ENCODE assay signal across 1 cellular context in the genomic region with DNA sequence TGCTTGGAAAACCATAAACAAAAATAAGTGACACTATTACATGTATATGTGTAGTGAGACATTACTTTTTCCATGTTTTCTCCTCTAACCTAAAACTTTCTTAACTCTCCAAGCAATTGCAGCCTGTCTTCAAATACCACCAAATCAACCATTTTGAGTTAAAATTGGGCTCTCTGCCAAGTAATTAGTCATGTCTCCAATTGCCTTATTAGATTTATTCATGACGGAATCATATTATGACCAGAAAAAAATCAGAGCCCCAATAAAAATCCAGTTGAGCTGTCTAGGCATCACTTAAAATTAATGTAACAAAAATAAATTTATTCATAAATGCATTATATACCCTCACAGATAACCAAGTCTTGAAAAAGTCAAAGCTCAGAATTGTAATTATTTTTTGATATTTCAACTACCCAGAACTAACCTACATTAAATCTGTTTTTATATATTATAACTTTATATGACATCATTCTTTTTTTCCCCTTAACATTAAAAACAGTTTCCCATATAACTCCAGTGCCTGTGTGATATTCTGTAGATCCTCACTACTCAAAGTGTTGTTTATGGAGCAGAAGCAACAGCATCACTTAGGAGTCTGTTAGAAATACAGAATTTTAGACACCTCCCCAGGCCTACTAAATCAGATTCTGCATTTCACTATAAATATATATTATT.
TF ChIP-seq lines count a peak whose summit lies in the region.

No MANE protein-coding gene starts in this region.

TF ChIP-seq in GM23338, 12 proteins besides CTCF, POLR2A, EP300 and RAD21 (continued from another document):
- TF ChIP-seq, protein P1, sequence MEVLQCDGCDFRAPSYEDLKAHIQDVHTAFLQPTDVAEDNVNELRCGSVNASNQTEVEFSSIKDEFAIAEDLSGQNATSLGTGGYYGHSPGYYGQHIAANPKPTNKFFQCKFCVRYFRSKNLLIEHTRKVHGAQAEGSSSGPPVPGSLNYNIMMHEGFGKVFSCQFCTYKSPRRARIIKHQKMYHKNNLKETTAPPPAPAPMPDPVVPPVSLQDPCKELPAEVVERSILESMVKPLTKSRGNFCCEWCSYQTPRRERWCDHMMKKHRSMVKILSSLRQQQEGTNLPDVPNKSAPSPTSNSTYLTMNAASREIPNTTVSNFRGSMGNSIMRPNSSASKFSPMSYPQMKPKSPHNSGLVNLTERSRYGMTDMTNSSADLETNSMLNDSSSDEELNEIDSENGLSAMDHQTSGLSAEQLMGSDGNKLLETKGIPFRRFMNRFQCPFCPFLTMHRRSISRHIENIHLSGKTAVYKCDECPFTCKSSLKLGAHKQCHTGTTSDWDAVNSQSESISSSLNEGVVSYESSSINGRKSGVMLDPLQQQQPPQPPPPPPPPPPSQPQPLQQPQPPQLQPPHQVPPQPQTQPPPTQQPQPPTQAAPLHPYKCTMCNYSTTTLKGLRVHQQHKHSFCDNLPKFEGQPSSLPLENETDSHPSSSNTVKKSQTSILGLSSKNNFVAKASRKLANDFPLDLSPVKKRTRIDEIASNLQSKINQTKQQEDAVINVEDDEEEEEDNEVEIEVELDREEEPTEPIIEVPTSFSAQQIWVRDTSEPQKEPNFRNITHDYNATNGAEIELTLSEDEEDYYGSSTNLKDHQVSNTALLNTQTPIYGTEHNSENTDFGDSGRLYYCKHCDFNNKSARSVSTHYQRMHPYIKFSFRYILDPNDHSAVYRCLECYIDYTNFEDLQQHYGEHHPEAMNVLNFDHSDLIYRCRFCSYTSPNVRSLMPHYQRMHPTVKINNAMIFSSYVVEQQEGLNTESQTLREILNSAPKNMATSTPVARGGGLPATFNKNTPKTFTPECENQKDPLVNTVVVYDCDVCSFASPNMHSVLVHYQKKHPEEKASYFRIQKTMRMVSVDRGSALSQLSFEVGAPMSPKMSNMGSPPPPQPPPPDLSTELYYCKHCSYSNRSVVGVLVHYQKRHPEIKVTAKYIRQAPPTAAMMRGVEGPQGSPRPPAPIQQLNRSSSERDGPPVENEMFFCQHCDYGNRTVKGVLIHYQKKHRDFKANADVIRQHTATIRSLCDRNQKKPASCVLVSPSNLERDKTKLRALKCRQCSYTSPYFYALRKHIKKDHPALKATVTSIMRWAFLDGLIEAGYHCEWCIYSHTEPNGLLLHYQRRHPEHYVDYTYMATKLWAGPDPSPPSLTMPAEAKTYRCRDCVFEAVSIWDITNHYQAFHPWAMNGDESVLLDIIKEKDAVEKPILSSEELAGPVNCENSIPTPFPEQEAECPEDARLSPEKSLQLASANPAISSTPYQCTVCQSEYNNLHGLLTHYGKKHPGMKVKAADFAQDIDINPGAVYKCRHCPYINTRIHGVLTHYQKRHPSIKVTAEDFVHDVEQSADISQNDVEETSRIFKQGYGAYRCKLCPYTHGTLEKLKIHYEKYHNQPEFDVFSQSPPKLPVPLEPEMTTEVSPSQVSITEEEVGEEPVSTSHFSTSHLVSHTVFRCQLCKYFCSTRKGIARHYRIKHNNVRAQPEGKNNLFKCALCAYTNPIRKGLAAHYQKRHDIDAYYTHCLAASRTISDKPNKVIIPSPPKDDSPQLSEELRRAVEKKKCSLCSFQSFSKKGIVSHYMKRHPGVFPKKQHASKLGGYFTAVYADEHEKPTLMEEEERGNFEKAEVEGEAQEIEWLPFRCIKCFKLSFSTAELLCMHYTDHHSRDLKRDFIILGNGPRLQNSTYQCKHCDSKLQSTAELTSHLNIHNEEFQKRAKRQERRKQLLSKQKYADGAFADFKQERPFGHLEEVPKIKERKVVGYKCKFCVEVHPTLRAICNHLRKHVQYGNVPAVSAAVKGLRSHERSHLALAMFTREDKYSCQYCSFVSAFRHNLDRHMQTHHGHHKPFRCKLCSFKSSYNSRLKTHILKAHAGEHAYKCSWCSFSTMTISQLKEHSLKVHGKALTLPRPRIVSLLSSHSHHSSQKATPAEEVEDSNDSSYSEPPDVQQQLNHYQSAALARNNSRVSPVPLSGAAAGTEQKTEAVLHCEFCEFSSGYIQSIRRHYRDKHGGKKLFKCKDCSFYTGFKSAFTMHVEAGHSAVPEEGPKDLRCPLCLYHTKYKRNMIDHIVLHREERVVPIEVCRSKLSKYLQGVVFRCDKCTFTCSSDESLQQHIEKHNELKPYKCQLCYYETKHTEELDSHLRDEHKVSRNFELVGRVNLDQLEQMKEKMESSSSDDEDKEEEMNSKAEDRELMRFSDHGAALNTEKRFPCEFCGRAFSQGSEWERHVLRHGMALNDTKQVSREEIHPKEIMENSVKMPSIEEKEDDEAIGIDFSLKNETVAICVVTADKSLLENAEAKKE (CRISPR knock-in tag; IDR thresholded peaks at IDR 0.05) = no peak
- no peak for TF ChIP-seq JUNB (IDR thresholded peaks at IDR 0.05; ENCODE audit: unreplicated experiment)
- TF ChIP-seq REST (IDR thresholded peaks at IDR 0.05; ENCODE audit: unreplicated experiment) = no peak
